Comparison of ENCODE assay signal across 12 cellular contexts in genomic region chr16:67216612-67217490, GRCh38. TPM values are rescaled to one million over a fixed set of nuclear protein-coding genes. Genes with fewer than 3 reads are reported as not detected.
A peak's percentile ranks its signal among the peaks of the same experiment; 100 is the strongest.
DNase-seq lines count a peak whose midpoint lies in the region; ATAC-seq lines count a peak whose summit lies in the region.
"Had no signal": no experiment of that assay in that cellular context is flagged by ENCODE, and none has a peak within 500 bp of the region (broad histone marks: within the 10 kb centered on the region; RNA-seq: fewer than 3 reads in every experiment).

No MANE protein-coding gene starts in this region.

- H3K36me3 Mint-ChIP-seq in activated T-helper 17 cell treated with anti-CD3 and anti-CD28 coated beads, Interleukin-2, amount 50 U/mL, for 72 hours (ENCODE audit: low read depth): peaks cover 7% of the 10 kb centered on the region

- no peak for ATAC-seq in activated T-helper 17 cell treated with anti-CD3 and anti-CD28 coated beads, Interleukin-2, amount 50 U/mL, for 72 hours (replicated peaks)
- no peak for ATAC-seq in HG03196 (IDR thresholded peaks at IDR 0.05; ENCODE audit: unreplicated experiment)
- ATAC-seq: naive thymus-derived CD8-positive, alpha-beta T cell had no signal

- no peaks in the 10 kb centered on the region for H3K9me3 Mint-ChIP-seq in activated T-helper 17 cell treated with anti-CD3 and anti-CD28 coated beads, Interleukin-2, amount 50 U/mL, for 72 hours
- H3K9me3 Mint-ChIP-seq: naive thymus-derived CD8-positive, alpha-beta T cell had no signal

- no peaks in the 10 kb centered on the region for H3K27me3 Mint-ChIP-seq in activated T-helper 17 cell treated with anti-CD3 and anti-CD28 coated beads, Interleukin-2, amount 50 U/mL, for 72 hours
- H3K27me3 Mint-ChIP-seq: B cell; naive thymus-derived CD8-positive, alpha-beta T cell had no signal

- H3K27ac Mint-ChIP-seq in activated T-helper 17 cell treated with anti-CD3 and anti-CD28 coated beads, Interleukin-2, amount 50 U/mL, for 72 hours: peak overlapping the region; percentile 26
- H3K27ac Mint-ChIP-seq: B cell had no signal

- DNase-seq in GDM1 (lab: John Stamatoyannopoulos, UW) (peak; percentile 61), medulla oblongata (ENCODE audit: extremely low spot score) (peak; percentile 66), islet precursor cell (no peak), GM19240 (ENCODE audit: insufficient read length, low spot score) (no peak)
- DNase-seq: activated T-cell treated with anti-CD3 and anti-CD28 coated beads, Interleukin-2, amount 50 U/mL, for 1 hour; naive thymus-derived CD8-positive, alpha-beta T cell; NCI-H526; stimulated activated CD4-positive, alpha-beta T cell treated with anti-CD3 and anti-CD28 coated beads, Interleukin-2, amount 100 ng/mL, for 24 hours; testis had no signal

- peaks cover 20% of the 10 kb centered on the region for H3K4me1 Mint-ChIP-seq in activated T-helper 17 cell treated with anti-CD3 and anti-CD28 coated beads, Interleukin-2, amount 50 U/mL, for 72 hours
- H3K4me1 Mint-ChIP-seq: B cell had no signal

- H3K4me3 Mint-ChIP-seq in activated T-helper 17 cell treated with anti-CD3 and anti-CD28 coated beads, Interleukin-2, amount 50 U/mL, for 72 hours: no peak overlapping the region
- H3K4me3 Mint-ChIP-seq: B cell; naive thymus-derived CD8-positive, alpha-beta T cell had no signal

RNA-seq across cellular contexts. Expression of gene TMEM208, which starts 10.1 kb away (rescaled TPM):
- 10 to 100 TPM; 31.7 to 39.5 TPM for total RNA-seq in activated T-helper 17 cell treated with anti-CD3 and anti-CD28 coated beads, Interleukin-2, amount 50 U/mL, for 72 hours

RNA-seq across cellular contexts. Expression of gene ELMO3, which starts 17.9 kb away (rescaled TPM):
- 1 to 10 TPM; 6.6 to 7.1 TPM for total RNA-seq in activated T-helper 17 cell treated with anti-CD3 and anti-CD28 coated beads, Interleukin-2, amount 50 U/mL, for 72 hours

RNA-seq across cellular contexts. Expression of gene E2F4, which starts 24.9 kb away (rescaled TPM):
- 100 to 1,000 TPM in 1 of 2 donors, 10 to 100 TPM in 1; 90.0 to 141 TPM for total RNA-seq in activated T-helper 17 cell treated with anti-CD3 and anti-CD28 coated beads, Interleukin-2, amount 50 U/mL, for 72 hours

RNA-seq across cellular contexts. Expression of gene EXOC3L1, which starts 26.9 kb away (rescaled TPM):
- 1 to 10 TPM in 1 of 2 donors, under 1 TPM in 1; 0.37 to 1.5 TPM for total RNA-seq in activated T-helper 17 cell treated with anti-CD3 and anti-CD28 coated beads, Interleukin-2, amount 50 U/mL, for 72 hours
- total RNA-seq: B cell; naive thymus-derived CD8-positive, alpha-beta T cell had no signal

RNA-seq across cellular contexts. Expression of gene FHOD1, which starts 30.4 kb away (rescaled TPM):
- 100 to 1,000 TPM; 104 to 145 TPM for total RNA-seq in activated T-helper 17 cell treated with anti-CD3 and anti-CD28 coated beads, Interleukin-2, amount 50 U/mL, for 72 hours

Comparison
In these comparisons a context has a peak if more than half of its experiments do, and no peak if none do; other contexts are left out.
1. DNase-seq: peak in GDM1 (single experiment) and medulla oblongata (single experiment); none in islet precursor cell (single experiment) and GM19240 (single experiment).